8 cellular contexts compared by ENCODE assay signal in genomic region chr2:171158790-171159325, GRCh38. TPM values are rescaled to one million over a fixed set of nuclear protein-coding genes. Genes with fewer than 3 reads are reported as not detected.
DNase-seq lines count a peak whose midpoint lies in the region; ATAC-seq and TF ChIP-seq lines count a peak whose summit lies in the region.

No MANE protein-coding gene starts in this region.

- H4K20me1 ChIP-seq in OCI-LY1 (ENCODE audit: insufficient read depth, low read length) = peaks cover 3% of the 10 kb centered on the region; the same call in 1 of the 2 replicates
- H4K20me1 ChIP-seq in osteoblast (ENCODE audit: insufficient read depth, low read length) = peaks cover 50% of the 10 kb centered on the region

- H3K27me3 Mint-ChIP-seq in activated CD4-positive, alpha-beta T cell treated with anti-CD3 and anti-CD28 coated beads for 36 hours = no peaks in the 10 kb centered on the region

- no peak for ATAC-seq in activated CD4-positive, alpha-beta T cell treated with anti-CD3 and anti-CD28 coated beads for 36 hours

- peak overlapping the region; percentile 95 for H3K4me3 Mint-ChIP-seq in activated CD4-positive, alpha-beta T cell treated with anti-CD3 and anti-CD28 coated beads for 36 hours

- H3K36me3 ChIP-seq in OCI-LY1 (ENCODE audit: insufficient read depth, low read length) (no peaks in the 10 kb centered on the region), endocrine pancreas (ENCODE audit: control insufficient read depth, insufficient read depth, low read length) (no peaks in the 10 kb centered on the region), osteoblast (ENCODE audit: insufficient read depth, low read length) (no peaks in the 10 kb centered on the region)

- H3K9ac ChIP-seq in OCI-LY1 (ENCODE audit: low read length) = peak overlapping the region; percentile 91
- H3K9ac ChIP-seq in endocrine pancreas (ENCODE audit: control insufficient read depth, insufficient read depth, low read length) = peak overlapping the region; percentile 67

- H3K4me2 ChIP-seq in OCI-LY1 (ENCODE audit: low read length) = peak overlapping the region; percentile 77
- H3K4me2 ChIP-seq in osteoblast (ENCODE audit: insufficient read depth, low read length) = peak overlapping the region; percentile 99

- H3K27me3 ChIP-seq in OCI-LY1 (ENCODE audit: insufficient read depth, low read length) (no peaks in the 10 kb centered on the region), endocrine pancreas (ENCODE audit: control insufficient read depth, insufficient read depth, low read length) (no peaks in the 10 kb centered on the region), osteoblast (ENCODE audit: insufficient read depth, low read length) (no peaks in the 10 kb centered on the region)

- peaks cover 6% of the 10 kb centered on the region for H3K36me3 Mint-ChIP-seq in activated CD4-positive, alpha-beta T cell treated with anti-CD3 and anti-CD28 coated beads for 36 hours (ENCODE audit: low read depth)

- no peak overlapping the region for H2AFZ ChIP-seq in OCI-LY1 (ENCODE audit: low read length)
- peak overlapping the region; percentile 89 for H2AFZ ChIP-seq in osteoblast (ENCODE audit: low read length)

- H3K79me2 ChIP-seq in OCI-LY1 (ENCODE audit: insufficient read depth, low read length) (peaks cover 59% of the 10 kb centered on the region), osteoblast (ENCODE audit: insufficient read depth, low read length) (peaks cover 68% of the 10 kb centered on the region)

- intact Hi-C loops in activated CD4-positive, alpha-beta T cell treated with anti-CD3 and anti-CD28 coated beads for 36 hours (cut with DNase I, micrococcal nuclease) = loop anchor here (1.0 to 10.0 kb wide), 10 partner anchors 14 to 1334 kb away; partner anchors contain the start of genes GORASP2 (in 1 of the 2), METTL5 (in 1 of the 2) and UBR3 (in 1 of the 2)

- H3K4me1 ChIP-seq in OCI-LY1 (ENCODE audit: insufficient read depth, low read length, severe bottlenecking) (peaks cover 73% of the 10 kb centered on the region), endocrine pancreas (ENCODE audit: control insufficient read depth, insufficient read depth, low read length) (peaks cover 15% of the 10 kb centered on the region), osteoblast (ENCODE audit: insufficient read depth, low read length) (peaks cover 12% of the 10 kb centered on the region)

- H3K9me3 ChIP-seq in OCI-LY1 (ENCODE audit: low read length) = no peaks in the 10 kb centered on the region
- no peaks in the 10 kb centered on the region for H3K9me3 ChIP-seq in endocrine pancreas (ENCODE audit: control insufficient read depth, low read length)
- no peaks in the 10 kb centered on the region for H3K9me3 ChIP-seq in osteoblast (ENCODE audit: low read depth, low read length)

- TF ChIP-seq CTCF in OCI-LY1 (IDR thresholded peaks at IDR 0.05; ENCODE audit: low read length) (no peak), osteoblast (IDR thresholded peaks at IDR 0.05; ENCODE audit: extremely low read depth, low read depth, low read length) (no peak)

- H3F3A ChIP-seq in OCI-LY1 (ENCODE audit: insufficient read depth, low read length) = no peaks in the 10 kb centered on the region; the same call in 1 of the 2 replicates

- H3K4me3 ChIP-seq in OCI-LY1 (ENCODE audit: low read depth, low read length, poor library complexity, severe bottlenecking) (peak overlapping the region; percentile 75), endocrine pancreas (ENCODE audit: control insufficient read depth, insufficient read depth, low read length) (peak overlapping the region; percentile 95), osteoblast (ENCODE audit: insufficient read depth, low read length) (peak overlapping the region; percentile 91)

- H3K9me3 Mint-ChIP-seq in activated CD4-positive, alpha-beta T cell treated with anti-CD3 and anti-CD28 coated beads for 36 hours (ENCODE audit: low read depth) = no peaks in the 10 kb centered on the region

- POLR2A ChIA-PET in activated CD4-positive, alpha-beta T cell treated with anti-CD3 and anti-CD28 coated beads for 36 hours (lab: Charles Lee) = interaction anchor here (0.5 to 1.4 kb wide), 6 partner anchors 8 to 283 kb away, joined by 3 to 8 read pairs (median 3); no protein-coding TSS in a partner anchor

- DNase-seq in activated CD4-positive, alpha-beta T cell treated with anti-CD3 and anti-CD28 coated beads for 36 hours = no peak
- no peak for DNase-seq in activated CD4-positive, alpha-beta T cell treated with anti-CD3 and anti-CD28 coated beads for 4 hours
- DNase-seq in osteoblast (ENCODE audit: insufficient read length, low spot score, missing footprints) (no peak), nucleus accumbens (lab: John Stamatoyannopoulos, UW) (no peak), NCI-H1436 treated with DMSO at 0.1 percent for 48 hours (lab: John Stamatoyannopoulos, UW) (no peak)
- no peak for DNase-seq in effector CD8-positive, alpha-beta T cell (lab: John Stamatoyannopoulos, UW)

- CTCF ChIA-PET in activated CD4-positive, alpha-beta T cell treated with anti-CD3 and anti-CD28 coated beads for 36 hours (lab: Charles Lee) = interaction anchor here (0.7 to 3.9 kb wide), 15 partner anchors 11 to 415 kb away, joined by 3 to 20 read pairs (median 3); partner anchors contain the start of genes DCAF17 and METTL8

- peaks cover 68% of the 10 kb centered on the region for H3K4me1 Mint-ChIP-seq in activated CD4-positive, alpha-beta T cell treated with anti-CD3 and anti-CD28 coated beads for 36 hours

- H3K27ac Mint-ChIP-seq in activated CD4-positive, alpha-beta T cell treated with anti-CD3 and anti-CD28 coated beads for 36 hours = peak overlapping the region; percentile 98

- no peaks in the 10 kb centered on the region for H3K9me2 ChIP-seq in OCI-LY1 (ENCODE audit: low read depth, low read length)

- H3K27ac ChIP-seq in OCI-LY1 (ENCODE audit: low read depth, low read length, poor library complexity, severe bottlenecking) = peak overlapping the region; percentile 84
- H3K27ac ChIP-seq in osteoblast (ENCODE audit: low read depth, low read length) = peak overlapping the region; percentile 78

RNA-seq across cellular contexts. Expression of gene TLK1, which starts 1.8 kb away (rescaled TPM):
- 10 to 100 TPM; 71.8 to 83.7 TPM for total RNA-seq in activated CD4-positive, alpha-beta T cell treated with anti-CD3 and anti-CD28 coated beads for 36 hours
- total RNA-seq in osteoblast = 22.1 and 30.1 TPM in 2 replicates
